1 cellular context compared by ENCODE assay signal in the genomic region with DNA sequence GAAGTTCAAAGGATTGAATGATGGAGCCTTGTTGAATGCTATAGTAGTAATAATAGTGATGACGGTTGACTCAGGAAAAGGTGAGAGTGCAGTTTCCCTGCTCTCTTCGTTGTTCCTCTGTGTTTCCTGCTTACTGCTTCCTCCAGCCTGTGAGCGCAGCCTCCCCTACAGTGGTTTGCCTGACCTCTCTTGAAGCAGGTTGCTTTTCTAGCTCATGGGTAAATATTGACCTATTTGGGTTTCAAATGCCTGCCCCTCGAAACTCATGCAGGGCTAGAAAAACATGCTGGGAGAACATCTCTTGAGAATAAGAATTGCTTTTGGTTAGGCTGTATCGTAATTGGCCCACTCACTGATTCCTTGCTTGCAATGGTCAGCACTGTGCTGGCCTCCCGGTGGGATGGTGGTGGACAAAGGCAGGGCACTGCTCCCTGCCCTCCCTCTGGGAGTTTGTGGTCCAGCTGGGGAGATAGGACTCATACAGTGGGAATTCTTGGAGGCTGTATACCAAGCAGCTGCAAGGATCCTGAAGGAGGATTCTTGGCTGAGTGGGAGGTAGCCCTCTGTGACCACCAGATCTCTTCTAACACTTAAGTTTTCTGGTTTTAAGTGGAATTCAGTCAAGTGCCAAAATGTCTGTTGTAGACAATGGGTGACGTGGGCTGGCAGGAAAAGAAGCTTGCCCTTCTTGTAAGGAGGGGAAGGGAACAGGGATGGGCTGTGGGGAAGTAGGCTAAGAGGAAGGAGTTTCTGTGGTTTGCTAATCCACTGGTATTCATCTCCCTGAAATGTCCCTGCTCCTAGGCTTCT.
TF ChIP-seq lines count a peak whose summit lies in the region.

No MANE protein-coding gene starts in this region.

TF ChIP-seq in HepG2, 621 proteins besides CTCF, POLR2A, EP300 and RAD21 (continued from another document and continues in another):
- TF ChIP-seq, protein P1, sequence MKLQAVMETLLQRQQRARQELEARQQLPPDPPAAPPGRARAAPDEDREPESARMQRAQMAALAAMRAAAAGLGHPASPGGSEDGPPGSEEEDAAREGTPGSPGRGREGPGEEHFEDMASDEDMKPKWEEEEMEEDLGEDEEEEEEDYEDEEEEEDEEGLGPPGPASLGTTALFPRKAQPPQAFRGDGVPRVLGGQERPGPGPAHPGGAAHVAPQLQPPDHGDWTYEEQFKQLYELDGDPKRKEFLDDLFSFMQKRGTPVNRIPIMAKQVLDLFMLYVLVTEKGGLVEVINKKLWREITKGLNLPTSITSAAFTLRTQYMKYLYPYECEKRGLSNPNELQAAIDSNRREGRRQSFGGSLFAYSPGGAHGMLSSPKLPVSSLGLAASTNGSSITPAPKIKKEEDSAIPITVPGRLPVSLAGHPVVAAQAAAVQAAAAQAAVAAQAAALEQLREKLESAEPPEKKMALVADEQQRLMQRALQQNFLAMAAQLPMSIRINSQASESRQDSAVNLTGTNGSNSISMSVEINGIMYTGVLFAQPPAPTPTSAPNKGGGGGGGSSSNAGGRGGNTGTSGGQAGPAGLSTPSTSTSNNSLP (IDR thresholded peaks at IDR 0.05; ENCODE audit: low read depth, low read length) = no peak
- no peak for TF ChIP-seq KDM3A (CRISPR knock-in tag; IDR thresholded peaks at IDR 0.05; ENCODE audit: low read depth)
- TF ChIP-seq ZNF773 (CRISPR knock-in tag; IDR thresholded peaks at IDR 0.05; ENCODE audit: borderline replicate concordance) = no peak
- TF ChIP-seq, protein P2, sequence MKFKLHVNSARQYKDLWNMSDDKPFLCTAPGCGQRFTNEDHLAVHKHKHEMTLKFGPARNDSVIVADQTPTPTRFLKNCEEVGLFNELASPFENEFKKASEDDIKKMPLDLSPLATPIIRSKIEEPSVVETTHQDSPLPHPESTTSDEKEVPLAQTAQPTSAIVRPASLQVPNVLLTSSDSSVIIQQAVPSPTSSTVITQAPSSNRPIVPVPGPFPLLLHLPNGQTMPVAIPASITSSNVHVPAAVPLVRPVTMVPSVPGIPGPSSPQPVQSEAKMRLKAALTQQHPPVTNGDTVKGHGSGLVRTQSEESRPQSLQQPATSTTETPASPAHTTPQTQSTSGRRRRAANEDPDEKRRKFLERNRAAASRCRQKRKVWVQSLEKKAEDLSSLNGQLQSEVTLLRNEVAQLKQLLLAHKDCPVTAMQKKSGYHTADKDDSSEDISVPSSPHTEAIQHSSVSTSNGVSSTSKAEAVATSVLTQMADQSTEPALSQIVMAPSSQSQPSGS (CRISPR knock-in tag; IDR thresholded peaks at IDR 0.05) = no peak
- no peak for TF ChIP-seq TEAD2 (CRISPR knock-in tag; IDR thresholded peaks at IDR 0.05)
- 0 out of 2 replicates have a peak, but pooled peaks have one; percentile 44 for TF ChIP-seq ZNF614 (CRISPR knock-in tag; IDR thresholded peaks at IDR 0.05; ENCODE audit: borderline replicate concordance)
- TF ChIP-seq SALL2 (CRISPR knock-in tag; IDR thresholded peaks at IDR 0.05) = no peak
- no peak for TF ChIP-seq ZNF777 (CRISPR knock-in tag; IDR thresholded peaks at IDR 0.05)
- no peak for TF ChIP-seq KLF15 (CRISPR knock-in tag; IDR thresholded peaks at IDR 0.05; ENCODE audit: borderline replicate concordance)
- no peak for TF ChIP-seq HOXA9 (CRISPR knock-in tag; IDR thresholded peaks at IDR 0.05; ENCODE audit: borderline replicate concordance)
- no peak for TF ChIP-seq U2AF2 (IDR thresholded peaks at IDR 0.05; ENCODE audit: low read depth, low read length)
- TF ChIP-seq PAWR (CRISPR knock-in tag; IDR thresholded peaks at IDR 0.05; ENCODE audit: borderline replicate concordance) = no peak
- no peak for TF ChIP-seq SAFB2 (CRISPR knock-in tag; IDR thresholded peaks at IDR 0.05; ENCODE audit: borderline replicate concordance, low read depth)
- TF ChIP-seq, protein P3, sequence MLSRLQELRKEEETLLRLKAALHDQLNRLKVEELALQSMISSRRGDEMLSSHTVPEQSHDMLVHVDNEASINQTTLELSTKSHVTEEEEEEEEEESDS (CRISPR knock-in tag; IDR thresholded peaks at IDR 0.05; ENCODE audit: borderline replicate concordance) = no peak
- no peak for TF ChIP-seq SOX6 (IDR thresholded peaks at IDR 0.05)
- peak; percentile 69 for TF ChIP-seq SOX6 (CRISPR knock-in tag; IDR thresholded peaks at IDR 0.05)
- no peak for TF ChIP-seq ZNF230 (CRISPR knock-in tag; IDR thresholded peaks at IDR 0.05)
- TF ChIP-seq PLRG1 (conservative IDR thresholded peaks at IDR 0.05) = no peak
- TF ChIP-seq, protein P4, sequence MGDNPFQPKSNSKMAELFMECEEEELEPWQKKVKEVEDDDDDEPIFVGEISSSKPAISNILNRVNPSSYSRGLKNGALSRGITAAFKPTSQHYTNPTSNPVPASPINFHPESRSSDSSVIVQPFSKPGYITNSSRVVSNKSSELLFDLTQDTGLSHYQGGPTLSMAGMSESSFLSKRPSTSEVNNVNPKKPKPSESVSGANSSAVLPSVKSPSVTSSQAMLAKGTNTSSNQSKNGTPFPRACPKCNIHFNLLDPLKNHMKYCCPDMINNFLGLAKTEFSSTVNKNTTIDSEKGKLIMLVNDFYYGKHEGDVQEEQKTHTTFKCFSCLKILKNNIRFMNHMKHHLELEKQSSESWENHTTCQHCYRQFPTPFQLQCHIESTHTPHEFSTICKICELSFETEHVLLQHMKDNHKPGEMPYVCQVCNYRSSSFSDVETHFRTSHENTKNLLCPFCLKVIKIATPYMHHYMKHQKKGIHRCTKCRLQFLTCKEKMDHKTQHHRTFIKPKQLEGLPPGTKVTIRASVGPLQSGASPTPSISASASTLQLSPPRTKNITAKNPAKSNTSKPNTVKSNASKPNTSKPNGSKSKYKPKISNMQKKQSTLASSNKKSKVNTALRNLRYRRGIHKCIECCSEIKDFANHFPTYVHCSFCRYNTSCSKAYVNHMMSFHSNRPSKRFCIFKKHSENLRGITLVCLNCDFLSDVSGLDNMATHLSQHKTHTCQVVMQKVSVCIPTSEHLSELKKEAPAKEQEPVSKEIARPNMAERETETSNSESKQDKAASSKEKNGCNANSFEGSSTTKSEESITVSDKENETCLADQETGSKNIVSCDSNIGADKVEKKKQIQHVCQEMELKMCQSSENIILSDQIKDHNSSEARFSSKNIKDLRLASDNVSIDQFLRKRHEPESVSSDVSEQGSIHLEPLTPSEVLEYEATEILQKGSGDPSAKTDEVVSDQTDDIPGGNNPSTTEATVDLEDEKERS (CRISPR knock-in tag; IDR thresholded peaks at IDR 0.05) = no peak
- TF ChIP-seq ZIK1 (CRISPR knock-in tag; IDR thresholded peaks at IDR 0.05; ENCODE audit: borderline replicate concordance, low read depth) = no peak
- TF ChIP-seq MXI1 (IDR thresholded peaks at IDR 0.05; ENCODE audit: borderline replicate concordance, low read depth, low read length) = peak; percentile 45; the same call in 1 of the 3 replicates
- no peak for TF ChIP-seq RFXAP (CRISPR knock-in tag; IDR thresholded peaks at IDR 0.05; ENCODE audit: borderline replicate concordance)
- no peak for TF ChIP-seq ZSCAN30 (CRISPR knock-in tag; IDR thresholded peaks at IDR 0.05)
- TF ChIP-seq CEBPG (CRISPR knock-in tag; IDR thresholded peaks at IDR 0.05) = peak; percentile 13; the same call in 1 of the 2 replicates
- no peak for TF ChIP-seq ZNF772 (CRISPR knock-in tag; IDR thresholded peaks at IDR 0.05)
- TF ChIP-seq ZNF567 (CRISPR knock-in tag; IDR thresholded peaks at IDR 0.05; ENCODE audit: borderline replicate concordance) = 0 out of 2 replicates have a peak, but pooled peaks have one; percentile 77
- TF ChIP-seq, protein P5, sequence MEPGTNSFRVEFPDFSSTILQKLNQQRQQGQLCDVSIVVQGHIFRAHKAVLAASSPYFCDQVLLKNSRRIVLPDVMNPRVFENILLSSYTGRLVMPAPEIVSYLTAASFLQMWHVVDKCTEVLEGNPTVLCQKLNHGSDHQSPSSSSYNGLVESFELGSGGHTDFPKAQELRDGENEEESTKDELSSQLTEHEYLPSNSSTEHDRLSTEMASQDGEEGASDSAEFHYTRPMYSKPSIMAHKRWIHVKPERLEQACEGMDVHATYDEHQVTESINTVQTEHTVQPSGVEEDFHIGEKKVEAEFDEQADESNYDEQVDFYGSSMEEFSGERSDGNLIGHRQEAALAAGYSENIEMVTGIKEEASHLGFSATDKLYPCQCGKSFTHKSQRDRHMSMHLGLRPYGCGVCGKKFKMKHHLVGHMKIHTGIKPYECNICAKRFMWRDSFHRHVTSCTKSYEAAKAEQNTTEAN (CRISPR knock-in tag; conservative IDR thresholded peaks at IDR 0.05) = 0 out of 2 replicates have a peak, but pooled peaks have one; percentile 22
- TF ChIP-seq ZBTB1 (CRISPR knock-in tag; IDR thresholded peaks at IDR 0.05; ENCODE audit: borderline replicate concordance) = no peak
- TF ChIP-seq FOSL1 (CRISPR knock-in tag; IDR thresholded peaks at IDR 0.05; ENCODE audit: borderline replicate concordance) = no peak
- TF ChIP-seq, protein P6, sequence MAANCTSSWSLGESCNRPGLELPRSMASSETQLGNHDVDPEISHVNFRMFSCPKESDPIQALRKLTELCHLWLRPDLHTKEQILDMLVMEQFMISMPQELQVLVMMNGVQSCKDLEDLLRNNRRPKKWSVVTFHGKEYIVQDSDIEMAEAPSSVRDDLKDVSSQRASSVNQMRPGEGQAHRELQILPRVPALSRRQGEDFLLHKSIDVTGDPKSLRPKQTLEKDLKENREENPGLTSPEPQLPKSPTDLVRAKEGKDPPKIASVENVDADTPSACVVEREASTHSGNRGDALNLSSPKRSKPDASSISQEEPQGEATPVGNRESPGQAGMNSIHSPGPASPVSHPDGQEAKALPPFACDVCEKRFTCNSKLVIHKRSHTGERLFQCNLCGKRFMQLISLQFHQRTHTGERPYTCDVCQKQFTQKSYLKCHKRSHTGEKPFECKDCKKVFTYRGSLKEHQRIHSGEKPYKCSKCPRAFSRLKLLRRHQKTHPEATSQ (CRISPR knock-in tag; IDR thresholded peaks at IDR 0.05; ENCODE audit: borderline replicate concordance) = no peak
- TF ChIP-seq KLF11 (CRISPR knock-in tag; IDR thresholded peaks at IDR 0.05) = no peak
- TF ChIP-seq, protein P7, sequence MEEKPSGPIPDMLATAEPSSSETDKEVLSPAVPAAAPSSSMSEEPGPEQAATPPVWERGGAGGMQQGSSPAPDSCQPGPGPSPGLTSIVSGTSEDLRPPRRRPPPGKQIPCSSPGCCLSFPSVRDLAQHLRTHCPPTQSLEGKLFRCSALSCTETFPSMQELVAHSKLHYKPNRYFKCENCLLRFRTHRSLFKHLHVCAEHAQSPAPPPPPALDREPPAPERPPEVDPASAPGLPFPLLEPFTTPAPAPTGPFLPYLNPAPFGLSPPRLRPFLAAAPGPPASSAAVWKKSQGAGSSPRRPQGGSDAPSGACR (CRISPR knock-in tag; IDR thresholded peaks at IDR 0.05) = no peak
- TF ChIP-seq ETV6 (CRISPR knock-in tag; conservative IDR thresholded peaks at IDR 0.05) = no peak
- no peak for TF ChIP-seq ZNF143 (CRISPR knock-in tag; IDR thresholded peaks at IDR 0.05)
- no peak for TF ChIP-seq SYNCRIP (IDR thresholded peaks at IDR 0.05; ENCODE audit: insufficient read depth, low read depth, low read length)
- TF ChIP-seq, protein P8, sequence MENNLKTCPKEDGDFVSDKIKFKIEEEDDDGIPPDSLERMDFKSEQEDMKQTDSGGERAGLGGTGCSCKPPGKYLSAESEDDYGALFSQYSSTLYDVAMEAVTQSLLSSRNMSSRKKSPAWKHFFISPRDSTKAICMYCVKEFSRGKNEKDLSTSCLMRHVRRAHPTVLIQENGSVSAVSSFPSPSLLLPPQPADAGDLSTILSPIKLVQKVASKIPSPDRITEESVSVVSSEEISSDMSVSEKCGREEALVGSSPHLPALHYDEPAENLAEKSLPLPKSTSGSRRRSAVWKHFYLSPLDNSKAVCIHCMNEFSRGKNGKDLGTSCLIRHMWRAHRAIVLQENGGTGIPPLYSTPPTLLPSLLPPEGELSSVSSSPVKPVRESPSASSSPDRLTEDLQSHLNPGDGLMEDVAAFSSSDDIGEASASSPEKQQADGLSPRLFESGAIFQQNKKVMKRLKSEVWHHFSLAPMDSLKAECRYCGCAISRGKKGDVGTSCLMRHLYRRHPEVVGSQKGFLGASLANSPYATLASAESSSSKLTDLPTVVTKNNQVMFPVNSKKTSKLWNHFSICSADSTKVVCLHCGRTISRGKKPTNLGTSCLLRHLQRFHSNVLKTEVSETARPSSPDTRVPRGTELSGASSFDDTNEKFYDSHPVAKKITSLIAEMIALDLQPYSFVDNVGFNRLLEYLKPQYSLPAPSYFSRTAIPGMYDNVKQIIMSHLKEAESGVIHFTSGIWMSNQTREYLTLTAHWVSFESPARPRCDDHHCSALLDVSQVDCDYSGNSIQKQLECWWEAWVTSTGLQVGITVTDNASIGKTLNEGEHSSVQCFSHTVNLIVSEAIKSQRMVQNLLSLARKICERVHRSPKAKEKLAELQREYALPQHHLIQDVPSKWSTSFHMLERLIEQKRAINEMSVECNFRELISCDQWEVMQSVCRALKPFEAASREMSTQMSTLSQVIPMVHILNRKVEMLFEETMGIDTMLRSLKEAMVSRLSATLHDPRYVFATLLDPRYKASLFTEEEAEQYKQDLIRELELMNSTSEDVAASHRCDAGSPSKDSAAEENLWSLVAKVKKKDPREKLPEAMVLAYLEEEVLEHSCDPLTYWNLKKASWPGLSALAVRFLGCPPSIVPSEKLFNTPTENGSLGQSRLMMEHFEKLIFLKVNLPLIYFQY (CRISPR knock-in tag; IDR thresholded peaks at IDR 0.05; ENCODE audit: borderline replicate concordance) = peak; percentile 75; the same call in 1 of the 2 replicates
- no peak for TF ChIP-seq ZNF557 (CRISPR knock-in tag; IDR thresholded peaks at IDR 0.05)
- TF ChIP-seq, protein P9, sequence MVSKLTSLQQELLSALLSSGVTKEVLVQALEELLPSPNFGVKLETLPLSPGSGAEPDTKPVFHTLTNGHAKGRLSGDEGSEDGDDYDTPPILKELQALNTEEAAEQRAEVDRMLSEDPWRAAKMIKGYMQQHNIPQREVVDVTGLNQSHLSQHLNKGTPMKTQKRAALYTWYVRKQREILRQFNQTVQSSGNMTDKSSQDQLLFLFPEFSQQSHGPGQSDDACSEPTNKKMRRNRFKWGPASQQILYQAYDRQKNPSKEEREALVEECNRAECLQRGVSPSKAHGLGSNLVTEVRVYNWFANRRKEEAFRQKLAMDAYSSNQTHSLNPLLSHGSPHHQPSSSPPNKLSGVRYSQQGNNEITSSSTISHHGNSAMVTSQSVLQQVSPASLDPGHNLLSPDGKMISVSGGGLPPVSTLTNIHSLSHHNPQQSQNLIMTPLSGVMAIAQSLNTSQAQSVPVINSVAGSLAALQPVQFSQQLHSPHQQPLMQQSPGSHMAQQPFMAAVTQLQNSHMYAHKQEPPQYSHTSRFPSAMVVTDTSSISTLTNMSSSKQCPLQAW (CRISPR knock-in tag; IDR thresholded peaks at IDR 0.05) = peak; percentile 91
- TF ChIP-seq GZF1 (CRISPR knock-in tag; IDR thresholded peaks at IDR 0.05) = no peak; the same call in 1 of the 2 replicates
- TF ChIP-seq TAF1 (CRISPR knock-in tag; IDR thresholded peaks at IDR 0.05) = no peak
- TF ChIP-seq ZNF644 (CRISPR knock-in tag; IDR thresholded peaks at IDR 0.05; ENCODE audit: low read depth) = 0 out of 2 replicates have a peak, but pooled peaks have one; percentile 37
- no peak for TF ChIP-seq TMF1 (CRISPR knock-in tag; IDR thresholded peaks at IDR 0.05; ENCODE audit: low read depth)
- TF ChIP-seq SNRNP70 (IDR thresholded peaks at IDR 0.05; ENCODE audit: low read depth, low read length) = no peak
